In the genomic region with DNA sequence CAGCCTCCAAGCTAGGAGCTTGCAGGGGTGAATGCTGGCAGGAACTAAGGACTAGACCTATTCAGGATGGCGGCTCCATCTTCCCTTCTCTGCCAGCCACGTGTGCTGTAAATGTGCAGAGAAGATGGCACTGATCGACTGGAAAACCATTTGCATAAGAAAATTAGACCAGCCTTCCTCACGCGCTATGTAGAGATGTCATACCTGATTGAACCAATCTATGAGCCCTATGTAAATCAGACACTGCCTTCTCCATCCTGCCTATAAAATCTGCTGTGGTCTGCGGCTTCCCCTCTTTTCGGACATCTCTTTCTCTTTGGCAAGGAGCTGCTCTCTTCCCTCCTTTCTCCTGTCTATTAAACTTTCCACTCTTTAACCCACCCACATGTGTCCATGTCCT, we compare ENCODE assay signal across 29 cellular contexts.
"Had no signal": no experiment of that assay in that cellular context is flagged by ENCODE, and none has a peak within 500 bp of the region (broad histone marks: within the 10 kb centered on the region; RNA-seq: fewer than 3 reads in every experiment).

No MANE protein-coding gene starts in this region.

- DNase-seq: colonic mucosa; effector CD8-positive, alpha-beta T cell; endodermal cell; foreskin keratinocyte; heart left ventricle; mucosa of descending colon; naive B cell; stimulated activated CD4-positive, alpha-beta T cell treated with anti-CD3 and anti-CD28 coated beads, Interleukin-12 subunit alpha, Interleukin-12 subunit beta, amount 100 ng/mL, for 4 hours; stimulated activated CD4-positive, alpha-beta T cell treated with anti-CD3 and anti-CD28 coated beads, Interleukin-1b, Interleukin-23, amount 100 ng/mL, for 48 hours; stimulated activated CD4-positive, alpha-beta T cell treated with anti-CD3 and anti-CD28 coated beads, Interleukin-4, amount 100 ng/mL, for 1 hour; stimulated activated CD8-positive, alpha-beta memory T cell treated with anti-CD3 and anti-CD28 coated beads, Interleukin-4, amount 100 ng/mL, for 48 hours; stimulated activated naive CD4-positive, alpha-beta T cell; stimulated activated naive CD8-positive, alpha-beta T cell treated with anti-CD3 and anti-CD28 coated beads, Interleukin-15, amount 100 ng/mL, for 72 hours; transverse colon; upper lobe of right lung; uterus had no signal

- H3K27me3 ChIP-seq: colonic mucosa, gastroesophageal sphincter, heart left ventricle, hepatocyte, neural progenitor cell, right atrium auricular region, suprapubic skin, transverse colon, upper lobe of right lung, uterus had no signal

- ATAC-seq: esophagus mucosa; foreskin keratinocyte; gastroesophageal sphincter; heart left ventricle; left lobe of liver; mucosa of descending colon; natural killer cell treated with Interleukin-12 subunit alpha and Interleukin-12 subunit beta and Interleukin-15 and Interleukin-18, amount 100 ng/mL, for 72 hours; sciatic nerve; stimulated activated naive CD8-positive, alpha-beta T cell treated with anti-CD3 and anti-CD28 coated beads, Interleukin-15, amount 100 ng/mL, for 72 hours; upper lobe of right lung had no signal

- H3K4me1 ChIP-seq: colonic mucosa, gastroesophageal sphincter, neural progenitor cell, prostate gland, right atrium auricular region, transverse colon, upper lobe of right lung, uterus had no signal

- H3K4me3 ChIP-seq: colonic mucosa, gastroesophageal sphincter, heart left ventricle, hepatocyte, lung, mucosa of descending colon, neural progenitor cell, prostate gland, right atrium auricular region, smooth muscle cell, suprapubic skin, transverse colon, upper lobe of right lung, uterus had no signal

- H3K9ac ChIP-seq: neural progenitor cell had no signal

- H3K27ac ChIP-seq: colonic mucosa, epithelial cell of prostate, foreskin keratinocyte, gastroesophageal sphincter, heart left ventricle, hepatocyte, neural progenitor cell, prostate gland, right atrium auricular region, suprapubic skin, transverse colon, upper lobe of right lung, uterus had no signal

- H3K79me2 ChIP-seq: hepatocyte had no signal

- H3K36me3 ChIP-seq: colonic mucosa, gastroesophageal sphincter, heart left ventricle, neural progenitor cell, prostate gland, right atrium auricular region, suprapubic skin, transverse colon, upper lobe of right lung, uterus had no signal

- H3K4me2 ChIP-seq: hepatocyte, neural progenitor cell, smooth muscle cell had no signal
